ENCODE assay signal across 1 cellular context in the genomic region with DNA sequence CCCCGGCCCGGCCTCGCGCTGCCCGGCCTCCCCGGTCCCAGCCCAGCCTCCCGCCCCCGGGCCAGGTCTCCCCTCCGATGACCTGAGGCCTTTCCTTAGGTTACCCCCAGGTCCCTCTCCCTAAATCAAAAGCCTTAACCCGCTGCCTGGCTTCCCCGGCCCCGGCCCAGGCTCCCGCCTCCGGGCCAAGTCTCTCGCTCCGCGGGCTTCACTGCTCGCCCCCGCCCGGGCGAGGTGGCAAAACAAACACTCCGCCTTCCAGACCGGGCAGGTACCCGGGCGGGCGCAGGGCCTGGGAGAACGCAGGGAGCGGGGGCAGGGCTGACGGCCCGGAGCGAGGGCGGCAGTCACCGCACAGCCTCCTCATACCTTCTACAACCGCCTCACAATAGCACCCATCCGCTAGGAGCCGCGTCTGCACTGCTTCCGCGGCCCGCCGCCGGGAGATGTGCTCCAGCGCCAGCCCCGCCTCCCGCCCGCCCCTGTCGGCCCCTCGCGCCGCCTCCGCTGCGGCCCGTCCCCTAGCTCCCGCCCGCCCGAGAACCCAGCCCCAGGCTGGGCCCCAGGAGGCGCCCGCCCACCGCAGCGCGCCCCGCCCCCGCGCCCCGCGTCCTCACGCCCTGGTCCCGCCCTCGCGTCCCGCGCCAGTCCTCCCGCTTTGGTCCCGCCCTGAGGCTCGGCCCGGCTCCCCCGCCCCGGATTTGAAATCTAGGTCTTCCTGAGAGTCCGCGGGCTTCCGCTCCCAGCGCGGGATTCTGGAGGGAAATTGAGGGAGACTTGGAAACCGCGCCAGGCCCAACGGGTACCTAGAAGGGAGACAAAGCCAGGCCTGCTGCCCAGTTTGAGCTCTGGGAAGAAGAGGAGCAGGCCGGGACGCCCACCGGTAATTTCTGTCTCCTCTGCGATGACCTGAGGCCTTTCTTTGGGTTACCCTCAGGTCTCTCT.
TF ChIP-seq lines count a peak whose summit lies in the region.

A gene (minus strand): TSS at position 422 of the 945 bp plus-strand sequence. CDS start 10,994 bp downstream, outside the sequence.
A gene with protein sequence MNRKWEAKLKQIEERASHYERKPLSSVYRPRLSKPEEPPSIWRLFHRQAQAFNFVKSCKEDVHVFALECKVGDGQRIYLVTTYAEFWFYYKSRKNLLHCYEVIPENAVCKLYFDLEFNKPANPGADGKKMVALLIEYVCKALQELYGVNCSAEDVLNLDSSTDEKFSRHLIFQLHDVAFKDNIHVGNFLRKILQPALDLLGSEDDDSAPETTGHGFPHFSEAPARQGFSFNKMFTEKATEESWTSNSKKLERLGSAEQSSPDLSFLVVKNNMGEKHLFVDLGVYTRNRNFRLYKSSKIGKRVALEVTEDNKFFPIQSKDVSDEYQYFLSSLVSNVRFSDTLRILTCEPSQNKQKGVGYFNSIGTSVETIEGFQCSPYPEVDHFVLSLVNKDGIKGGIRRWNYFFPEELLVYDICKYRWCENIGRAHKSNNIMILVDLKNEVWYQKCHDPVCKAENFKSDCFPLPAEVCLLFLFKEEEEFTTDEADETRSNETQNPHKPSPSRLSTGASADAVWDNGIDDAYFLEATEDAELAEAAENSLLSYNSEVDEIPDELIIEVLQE (plus strand): TSS at position 713 of the 945 bp plus-strand sequence. CDS start 7,403 bp downstream, outside the sequence.

TF ChIP-seq in K562, 482 proteins besides CTCF, POLR2A, EP300 and RAD21 (continued from another document and continues in another):
- TF ChIP-seq, protein P1, sequence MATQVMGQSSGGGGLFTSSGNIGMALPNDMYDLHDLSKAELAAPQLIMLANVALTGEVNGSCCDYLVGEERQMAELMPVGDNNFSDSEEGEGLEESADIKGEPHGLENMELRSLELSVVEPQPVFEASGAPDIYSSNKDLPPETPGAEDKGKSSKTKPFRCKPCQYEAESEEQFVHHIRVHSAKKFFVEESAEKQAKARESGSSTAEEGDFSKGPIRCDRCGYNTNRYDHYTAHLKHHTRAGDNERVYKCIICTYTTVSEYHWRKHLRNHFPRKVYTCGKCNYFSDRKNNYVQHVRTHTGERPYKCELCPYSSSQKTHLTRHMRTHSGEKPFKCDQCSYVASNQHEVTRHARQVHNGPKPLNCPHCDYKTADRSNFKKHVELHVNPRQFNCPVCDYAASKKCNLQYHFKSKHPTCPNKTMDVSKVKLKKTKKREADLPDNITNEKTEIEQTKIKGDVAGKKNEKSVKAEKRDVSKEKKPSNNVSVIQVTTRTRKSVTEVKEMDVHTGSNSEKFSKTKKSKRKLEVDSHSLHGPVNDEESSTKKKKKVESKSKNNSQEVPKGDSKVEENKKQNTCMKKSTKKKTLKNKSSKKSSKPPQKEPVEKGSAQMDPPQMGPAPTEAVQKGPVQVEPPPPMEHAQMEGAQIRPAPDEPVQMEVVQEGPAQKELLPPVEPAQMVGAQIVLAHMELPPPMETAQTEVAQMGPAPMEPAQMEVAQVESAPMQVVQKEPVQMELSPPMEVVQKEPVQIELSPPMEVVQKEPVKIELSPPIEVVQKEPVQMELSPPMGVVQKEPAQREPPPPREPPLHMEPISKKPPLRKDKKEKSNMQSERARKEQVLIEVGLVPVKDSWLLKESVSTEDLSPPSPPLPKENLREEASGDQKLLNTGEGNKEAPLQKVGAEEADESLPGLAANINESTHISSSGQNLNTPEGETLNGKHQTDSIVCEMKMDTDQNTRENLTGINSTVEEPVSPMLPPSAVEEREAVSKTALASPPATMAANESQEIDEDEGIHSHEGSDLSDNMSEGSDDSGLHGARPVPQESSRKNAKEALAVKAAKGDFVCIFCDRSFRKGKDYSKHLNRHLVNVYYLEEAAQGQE (CRISPR knock-in tag; IDR thresholded peaks at IDR 0.05; ENCODE audit: low read depth), result peak; percentile 38; the same call in 1 of the 2 replicates
- no peak for TF ChIP-seq MECOM (CRISPR knock-in tag; IDR thresholded peaks at IDR 0.05)
- TF ChIP-seq FOXA1 (IDR thresholded peaks at IDR 0.05; ENCODE audit: borderline replicate concordance), result no peak
- TF ChIP-seq ZNF311 (CRISPR knock-in tag; IDR thresholded peaks at IDR 0.05), result no peak
- TF ChIP-seq, protein P2, sequence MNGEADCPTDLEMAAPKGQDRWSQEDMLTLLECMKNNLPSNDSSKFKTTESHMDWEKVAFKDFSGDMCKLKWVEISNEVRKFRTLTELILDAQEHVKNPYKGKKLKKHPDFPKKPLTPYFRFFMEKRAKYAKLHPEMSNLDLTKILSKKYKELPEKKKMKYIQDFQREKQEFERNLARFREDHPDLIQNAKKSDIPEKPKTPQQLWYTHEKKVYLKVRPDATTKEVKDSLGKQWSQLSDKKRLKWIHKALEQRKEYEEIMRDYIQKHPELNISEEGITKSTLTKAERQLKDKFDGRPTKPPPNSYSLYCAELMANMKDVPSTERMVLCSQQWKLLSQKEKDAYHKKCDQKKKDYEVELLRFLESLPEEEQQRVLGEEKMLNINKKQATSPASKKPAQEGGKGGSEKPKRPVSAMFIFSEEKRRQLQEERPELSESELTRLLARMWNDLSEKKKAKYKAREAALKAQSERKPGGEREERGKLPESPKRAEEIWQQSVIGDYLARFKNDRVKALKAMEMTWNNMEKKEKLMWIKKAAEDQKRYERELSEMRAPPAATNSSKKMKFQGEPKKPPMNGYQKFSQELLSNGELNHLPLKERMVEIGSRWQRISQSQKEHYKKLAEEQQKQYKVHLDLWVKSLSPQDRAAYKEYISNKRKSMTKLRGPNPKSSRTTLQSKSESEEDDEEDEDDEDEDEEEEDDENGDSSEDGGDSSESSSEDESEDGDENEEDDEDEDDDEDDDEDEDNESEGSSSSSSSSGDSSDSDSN (IDR thresholded peaks at IDR 0.05; ENCODE audit: borderline replicate concordance in 1 of 2, low read depth in 2 of 2, low read length in 2 of 2), result peak; percentile 79 to 89; a peak in 3 of 4 replicates
- no peak for TF ChIP-seq ZNF699 (CRISPR knock-in tag; IDR thresholded peaks at IDR 0.05; ENCODE audit: insufficient replicate concordance)
- TF ChIP-seq CBX3 (IDR thresholded peaks at IDR 0.05; ENCODE audit: borderline replicate concordance in 1 of 2, low read length in 2 of 2), result no peak
- TF ChIP-seq, protein P3, sequence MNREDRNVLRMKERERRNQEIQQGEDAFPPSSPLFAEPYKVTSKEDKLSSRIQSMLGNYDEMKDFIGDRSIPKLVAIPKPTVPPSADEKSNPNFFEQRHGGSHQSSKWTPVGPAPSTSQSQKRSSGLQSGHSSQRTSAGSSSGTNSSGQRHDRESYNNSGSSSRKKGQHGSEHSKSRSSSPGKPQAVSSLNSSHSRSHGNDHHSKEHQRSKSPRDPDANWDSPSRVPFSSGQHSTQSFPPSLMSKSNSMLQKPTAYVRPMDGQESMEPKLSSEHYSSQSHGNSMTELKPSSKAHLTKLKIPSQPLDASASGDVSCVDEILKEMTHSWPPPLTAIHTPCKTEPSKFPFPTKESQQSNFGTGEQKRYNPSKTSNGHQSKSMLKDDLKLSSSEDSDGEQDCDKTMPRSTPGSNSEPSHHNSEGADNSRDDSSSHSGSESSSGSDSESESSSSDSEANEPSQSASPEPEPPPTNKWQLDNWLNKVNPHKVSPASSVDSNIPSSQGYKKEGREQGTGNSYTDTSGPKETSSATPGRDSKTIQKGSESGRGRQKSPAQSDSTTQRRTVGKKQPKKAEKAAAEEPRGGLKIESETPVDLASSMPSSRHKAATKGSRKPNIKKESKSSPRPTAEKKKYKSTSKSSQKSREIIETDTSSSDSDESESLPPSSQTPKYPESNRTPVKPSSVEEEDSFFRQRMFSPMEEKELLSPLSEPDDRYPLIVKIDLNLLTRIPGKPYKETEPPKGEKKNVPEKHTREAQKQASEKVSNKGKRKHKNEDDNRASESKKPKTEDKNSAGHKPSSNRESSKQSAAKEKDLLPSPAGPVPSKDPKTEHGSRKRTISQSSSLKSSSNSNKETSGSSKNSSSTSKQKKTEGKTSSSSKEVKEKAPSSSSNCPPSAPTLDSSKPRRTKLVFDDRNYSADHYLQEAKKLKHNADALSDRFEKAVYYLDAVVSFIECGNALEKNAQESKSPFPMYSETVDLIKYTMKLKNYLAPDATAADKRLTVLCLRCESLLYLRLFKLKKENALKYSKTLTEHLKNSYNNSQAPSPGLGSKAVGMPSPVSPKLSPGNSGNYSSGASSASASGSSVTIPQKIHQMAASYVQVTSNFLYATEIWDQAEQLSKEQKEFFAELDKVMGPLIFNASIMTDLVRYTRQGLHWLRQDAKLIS (CRISPR knock-in tag; IDR thresholded peaks at IDR 0.05), result peak; percentile 97
- peak; percentile 54; the same call in 1 of the 2 replicates for TF ChIP-seq PML (IDR thresholded peaks at IDR 0.05; ENCODE audit: low read length)
- TF ChIP-seq MTA1 (IDR thresholded peaks at IDR 0.05; ENCODE audit: borderline replicate concordance), result no peak
- no peak for TF ChIP-seq RCOR1 (IDR thresholded peaks at IDR 0.05; ENCODE audit: borderline replicate concordance in 1 of 2, low read depth in 2 of 2, low read length in 2 of 2)
- TF ChIP-seq ZNF212 (CRISPR knock-in tag; IDR thresholded peaks at IDR 0.05), result no peak
- TF ChIP-seq LCOR (CRISPR knock-in tag; IDR thresholded peaks at IDR 0.05), result 0 out of 2 replicates have a peak, but pooled peaks have one; percentile 66
- TF ChIP-seq, protein P4, sequence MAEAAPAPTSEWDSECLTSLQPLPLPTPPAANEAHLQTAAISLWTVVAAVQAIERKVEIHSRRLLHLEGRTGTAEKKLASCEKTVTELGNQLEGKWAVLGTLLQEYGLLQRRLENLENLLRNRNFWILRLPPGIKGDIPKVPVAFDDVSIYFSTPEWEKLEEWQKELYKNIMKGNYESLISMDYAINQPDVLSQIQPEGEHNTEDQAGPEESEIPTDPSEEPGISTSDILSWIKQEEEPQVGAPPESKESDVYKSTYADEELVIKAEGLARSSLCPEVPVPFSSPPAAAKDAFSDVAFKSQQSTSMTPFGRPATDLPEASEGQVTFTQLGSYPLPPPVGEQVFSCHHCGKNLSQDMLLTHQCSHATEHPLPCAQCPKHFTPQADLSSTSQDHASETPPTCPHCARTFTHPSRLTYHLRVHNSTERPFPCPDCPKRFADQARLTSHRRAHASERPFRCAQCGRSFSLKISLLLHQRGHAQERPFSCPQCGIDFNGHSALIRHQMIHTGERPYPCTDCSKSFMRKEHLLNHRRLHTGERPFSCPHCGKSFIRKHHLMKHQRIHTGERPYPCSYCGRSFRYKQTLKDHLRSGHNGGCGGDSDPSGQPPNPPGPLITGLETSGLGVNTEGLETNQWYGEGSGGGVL (CRISPR knock-in tag; IDR thresholded peaks at IDR 0.05), result no peak
- no peak for TF ChIP-seq BDP1 (IDR thresholded peaks at IDR 0.05; ENCODE audit: insufficient read depth, insufficient read length)
- TF ChIP-seq NR4A1 (CRISPR knock-in tag; IDR thresholded peaks at IDR 0.05), result no peak
- TF ChIP-seq NR4A1 (tag; IDR thresholded peaks at IDR 0.05), result no peak
- no peak for TF ChIP-seq ZFPM2 (CRISPR knock-in tag; IDR thresholded peaks at IDR 0.05)
- TF ChIP-seq SPI1 (IDR thresholded peaks at IDR 0.05; ENCODE audit: borderline replicate concordance, low read depth, low read length), result peak; percentile 28; the same call in 1 of the 2 replicates
- TF ChIP-seq, protein P5, sequence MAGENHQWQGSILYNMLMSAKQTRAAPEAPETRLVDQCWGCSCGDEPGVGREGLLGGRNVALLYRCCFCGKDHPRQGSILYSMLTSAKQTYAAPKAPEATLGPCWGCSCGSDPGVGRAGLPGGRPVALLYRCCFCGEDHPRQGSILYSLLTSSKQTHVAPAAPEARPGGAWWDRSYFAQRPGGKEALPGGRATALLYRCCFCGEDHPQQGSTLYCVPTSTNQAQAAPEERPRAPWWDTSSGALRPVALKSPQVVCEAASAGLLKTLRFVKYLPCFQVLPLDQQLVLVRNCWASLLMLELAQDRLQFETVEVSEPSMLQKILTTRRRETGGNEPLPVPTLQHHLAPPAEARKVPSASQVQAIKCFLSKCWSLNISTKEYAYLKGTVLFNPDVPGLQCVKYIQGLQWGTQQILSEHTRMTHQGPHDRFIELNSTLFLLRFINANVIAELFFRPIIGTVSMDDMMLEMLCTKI (IDR thresholded peaks at IDR 0.05; ENCODE audit: partially characterized antibody), result no peak
- no peak for TF ChIP-seq IFI16 (CRISPR knock-in tag; IDR thresholded peaks at IDR 0.05)
- TF ChIP-seq SNRNP70 (optimal IDR thresholded peaks at IDR 0.05; ENCODE audit: low read depth, low read length), result no peak
- no peak for TF ChIP-seq GTF2A2 (tag; IDR thresholded peaks at IDR 0.05)
- TF ChIP-seq, protein P6, sequence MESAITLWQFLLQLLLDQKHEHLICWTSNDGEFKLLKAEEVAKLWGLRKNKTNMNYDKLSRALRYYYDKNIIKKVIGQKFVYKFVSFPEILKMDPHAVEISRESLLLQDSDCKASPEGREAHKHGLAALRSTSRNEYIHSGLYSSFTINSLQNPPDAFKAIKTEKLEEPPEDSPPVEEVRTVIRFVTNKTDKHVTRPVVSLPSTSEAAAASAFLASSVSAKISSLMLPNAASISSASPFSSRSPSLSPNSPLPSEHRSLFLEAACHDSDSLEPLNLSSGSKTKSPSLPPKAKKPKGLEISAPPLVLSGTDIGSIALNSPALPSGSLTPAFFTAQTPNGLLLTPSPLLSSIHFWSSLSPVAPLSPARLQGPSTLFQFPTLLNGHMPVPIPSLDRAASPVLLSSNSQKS (CRISPR knock-in tag; IDR thresholded peaks at IDR 0.05), result no peak
- TF ChIP-seq TAL1 (IDR thresholded peaks at IDR 0.05), result no peak
- no peak; the same call in 1 of the 2 replicates for TF ChIP-seq CREB1 (IDR thresholded peaks at IDR 0.05)
- TF ChIP-seq CREB1 (CRISPR knock-in tag; IDR thresholded peaks at IDR 0.05), result peak; percentile 74; the same call in 1 of the 2 replicates
- TF ChIP-seq ZNF174 (CRISPR knock-in tag; IDR thresholded peaks at IDR 0.05), result no peak
- TF ChIP-seq NR2F6 (CRISPR knock-in tag; IDR thresholded peaks at IDR 0.05), result no peak
- TF ChIP-seq, protein P7, sequence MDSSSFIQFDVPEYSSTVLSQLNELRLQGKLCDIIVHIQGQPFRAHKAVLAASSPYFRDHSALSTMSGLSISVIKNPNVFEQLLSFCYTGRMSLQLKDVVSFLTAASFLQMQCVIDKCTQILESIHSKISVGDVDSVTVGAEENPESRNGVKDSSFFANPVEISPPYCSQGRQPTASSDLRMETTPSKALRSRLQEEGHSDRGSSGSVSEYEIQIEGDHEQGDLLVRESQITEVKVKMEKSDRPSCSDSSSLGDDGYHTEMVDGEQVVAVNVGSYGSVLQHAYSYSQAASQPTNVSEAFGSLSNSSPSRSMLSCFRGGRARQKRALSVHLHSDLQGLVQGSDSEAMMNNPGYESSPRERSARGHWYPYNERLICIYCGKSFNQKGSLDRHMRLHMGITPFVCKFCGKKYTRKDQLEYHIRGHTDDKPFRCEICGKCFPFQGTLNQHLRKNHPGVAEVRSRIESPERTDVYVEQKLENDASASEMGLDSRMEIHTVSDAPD (CRISPR knock-in tag; IDR thresholded peaks at IDR 0.05), result no peak
- no peak for TF ChIP-seq GATAD2A (IDR thresholded peaks at IDR 0.05)
- TF ChIP-seq BRCA1 (IDR thresholded peaks at IDR 0.05), result no peak
- no peak for TF ChIP-seq BRCA1 (CRISPR knock-in tag; IDR thresholded peaks at IDR 0.05)
- TF ChIP-seq ZEB2 (IDR thresholded peaks at IDR 0.05), result no peak
- peak; percentile 84 for TF ChIP-seq SUPT5H (IDR thresholded peaks at IDR 0.05)
- TF ChIP-seq WHSC1 (IDR thresholded peaks at IDR 0.05; ENCODE audit: low read length), result no peak
- no peak for TF ChIP-seq ZNF79 (CRISPR knock-in tag; IDR thresholded peaks at IDR 0.05; ENCODE audit: low read depth)
- TF ChIP-seq ZBTB8A (IDR thresholded peaks at IDR 0.05; ENCODE audit: partially characterized antibody), result no peak
- TF ChIP-seq TBL1XR1 (IDR thresholded peaks at IDR 0.05; ENCODE audit: low read length in 2 of 2), result no peak
- TF ChIP-seq, protein P8, sequence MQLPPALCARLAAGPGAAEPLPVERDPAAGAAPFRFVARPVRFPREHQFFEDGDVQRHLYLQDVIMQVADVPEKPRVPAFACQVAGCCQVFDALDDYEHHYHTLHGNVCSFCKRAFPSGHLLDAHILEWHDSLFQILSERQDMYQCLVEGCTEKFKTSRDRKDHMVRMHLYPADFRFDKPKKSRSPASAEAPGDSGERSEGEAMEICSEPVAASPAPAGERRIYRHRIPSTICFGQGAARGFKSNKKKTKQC (CRISPR knock-in tag; IDR thresholded peaks at IDR 0.05), result peak; percentile 38; the same call in 1 of the 2 replicates
- TF ChIP-seq MYC (IDR thresholded peaks at IDR 0.05; ENCODE audit: low read depth, low read length), result peak; percentile 46; the same call in 1 of the 2 replicates
- TF ChIP-seq MYC (CRISPR knock-in tag; IDR thresholded peaks at IDR 0.05; ENCODE audit: borderline replicate concordance, low read depth), result no peak
